In the genomic region with DNA sequence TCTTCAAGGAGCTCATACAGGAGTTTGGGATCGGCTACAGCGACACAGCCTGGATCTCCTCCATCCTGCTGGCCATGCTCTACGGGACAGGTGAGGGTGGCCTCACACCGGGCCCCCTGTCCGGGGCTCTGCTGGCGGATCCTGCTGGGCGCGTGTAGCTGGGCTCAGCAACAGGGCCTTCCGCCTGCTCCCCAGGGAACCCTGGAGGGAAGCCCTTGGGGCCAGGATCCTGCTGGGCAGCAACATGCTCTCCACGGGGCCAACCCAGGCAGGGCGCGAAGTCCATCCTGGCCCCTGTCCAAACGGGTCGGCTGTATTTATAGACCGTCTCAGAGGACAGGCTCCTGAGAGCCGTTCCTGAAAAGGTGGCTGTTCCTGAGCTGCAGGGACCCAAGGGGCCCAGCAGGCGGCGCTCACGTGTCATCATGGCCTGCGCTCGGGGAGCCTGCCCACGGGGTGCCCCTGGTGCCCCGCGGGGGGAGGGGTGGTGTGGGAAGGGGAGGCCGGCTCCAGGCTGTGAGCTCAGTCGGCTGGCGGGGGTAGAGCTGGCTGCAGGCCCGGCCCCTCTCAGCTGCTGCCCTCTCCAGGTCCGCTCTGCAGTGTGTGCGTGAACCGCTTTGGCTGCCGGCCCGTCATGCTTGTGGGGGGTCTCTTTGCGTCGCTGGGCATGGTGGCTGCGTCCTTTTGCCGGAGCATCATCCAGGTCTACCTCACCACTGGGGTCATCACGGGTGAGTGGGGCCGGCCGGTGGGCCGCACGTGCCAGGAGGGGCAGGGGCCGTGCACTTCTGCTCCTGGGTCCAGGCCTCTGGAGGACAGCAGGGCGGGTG, we compare ENCODE assay signal across 8 cellular contexts. TPM values are rescaled to one million over a fixed set of nuclear protein-coding genes. Genes with fewer than 3 reads are reported as not detected.
DNase-seq lines count a peak whose midpoint lies in the region; ATAC-seq and TF ChIP-seq lines count a peak whose summit lies in the region.

No MANE protein-coding gene starts in this region.

- H3K9ac ChIP-seq in mesenchymal stem cell (ENCODE audit: low read length), result no peak overlapping the region

- peak overlapping the region; percentile 7 for H3K4me2 ChIP-seq in mesenchymal stem cell (ENCODE audit: low read length, poor library complexity, severe bottlenecking)

- H2BK15ac ChIP-seq in mesenchymal stem cell (ENCODE audit: low read depth, poor library complexity, severe bottlenecking), result no peak overlapping the region

- H3K79me1 ChIP-seq in mesenchymal stem cell (replicated peaks; ENCODE audit: low read length, poor library complexity, severe bottlenecking), result peaks cover 15% of the 10 kb centered on the region

- intact Hi-C loops in dendritic cell treated with granulocyte-macrophage colony-stimulating factor and Interleukin-4, amounts not matched to agents 40 ng/mL and 50 ng/mL, for 4 days (cut with micrococcal nuclease), result loop anchor here (5.0 to 10.0 kb wide), 2 partner anchors 58 to 86 kb away; no protein-coding TSS in a partner anchor

- peak overlapping the region in 1 of 2 experiments; percentile 44 for H3K18ac ChIP-seq in mesenchymal stem cell (ENCODE audit: low read depth in 1 of 2, low read length in 2 of 2)

- TF ChIP-seq CTCF in GM10266 (IDR thresholded peaks at IDR 0.05; ENCODE audit: control insufficient read depth, insufficient read depth, low read depth, missing control alignments), result peak; percentile 75

- no peak overlapping the region for H3K4ac ChIP-seq in mesenchymal stem cell (ENCODE audit: low read depth in 1 of 2, low read length in 2 of 2)

- peak overlapping the region; percentile 6 for H3K27ac ChIP-seq in mesenchymal stem cell (ENCODE audit: low read length, poor library complexity, severe bottlenecking)

- peaks cover 92% of the 10 kb centered on the region for H3K4me1 Mint-ChIP-seq in dendritic cell treated with granulocyte-macrophage colony-stimulating factor and Interleukin-4, amounts not matched to agents 40 ng/mL and 50 ng/mL, for 4 days (ENCODE audit: low read depth)

- H4K91ac ChIP-seq in mesenchymal stem cell (ENCODE audit: low read length), result no peak overlapping the region

- 65% methylated on average over 43 of the region's 44 CpGs for WGBS in mesenchymal stem cell

- H2AFZ ChIP-seq in mesenchymal stem cell (ENCODE audit: low read depth, low read length), result no peak overlapping the region

- H3K27me3 ChIP-seq in mesenchymal stem cell (ENCODE audit: control insufficient read depth in 1 of 2, insufficient read depth in 1 of 2, low read length in 2 of 2), result no peaks in the 10 kb centered on the region

- H3K4me3 Mint-ChIP-seq in dendritic cell treated with granulocyte-macrophage colony-stimulating factor and Interleukin-4, amounts not matched to agents 40 ng/mL and 50 ng/mL, for 4 days, result peak overlapping the region; percentile 35

- no peak overlapping the region for H2BK120ac ChIP-seq in mesenchymal stem cell (ENCODE audit: low read depth, low read length)

- peaks cover 94% of the 10 kb centered on the region for H3K4me1 ChIP-seq in mesenchymal stem cell (ENCODE audit: control insufficient read depth, insufficient read depth, low read depth, low read length)

- H2AK5ac ChIP-seq in mesenchymal stem cell (ENCODE audit: low read length, severe bottlenecking), result peak overlapping the region; percentile 50

- H3K36me3 ChIP-seq in mesenchymal stem cell (ENCODE audit: control insufficient read depth in 1 of 2, insufficient read depth in 2 of 2, low read depth in 1 of 2, low read length in 2 of 2), result peaks cover 34 to 74% of the 10 kb centered on the region in 2 experiments

- H3K27me3 Mint-ChIP-seq in dendritic cell treated with granulocyte-macrophage colony-stimulating factor and Interleukin-4, amounts not matched to agents 40 ng/mL and 50 ng/mL, for 4 days, result no peaks in the 10 kb centered on the region

- H4K8ac ChIP-seq in mesenchymal stem cell (ENCODE audit: low read length), result peak overlapping the region; percentile 45

- no peak overlapping the region for H3K23ac ChIP-seq in mesenchymal stem cell (ENCODE audit: low read length in 2 of 2)

- no peaks in the 10 kb centered on the region for H3K9me3 ChIP-seq in mesenchymal stem cell (ENCODE audit: control insufficient read depth, low read length)

- ATAC-seq in stimulated activated naive CD8-positive, alpha-beta T cell treated with anti-CD3 and anti-CD28 coated beads, Interleukin-15, Interleukin-2, amounts not matched to agents 100 U/mL and 50 U/mL, for 24 hours, result peak; percentile 9

- no peak overlapping the region for H3K4me3 ChIP-seq in mesenchymal stem cell (ENCODE audit: insufficient read depth in 1 of 2, low read depth in 1 of 2, low read length in 2 of 2)

- no peak overlapping the region for H2BK12ac ChIP-seq in mesenchymal stem cell (ENCODE audit: low read length in 2 of 2)

- DNase-seq in GM10266 (ENCODE audit: extremely low spot score) (no peak), NCI-H2107 (lab: John Stamatoyannopoulos, UW) (peak; percentile 49), mesenchymal stem cell (peak; percentile 64), EL (no peak), OCI-M2 (lab: John Stamatoyannopoulos, UW; ENCODE audit: unreplicated experiment) (no peak)
- DNase-seq in activated CD4-positive, alpha-beta T cell treated with anti-CD3 and anti-CD28 coated beads, Interleukin-2, amount 50 U/mL, for 24 hours (ENCODE audit: low read depth in 1 of 2, low spot score in 1 of 2), result peak; percentile 61 to 65
- peak; percentile 75 for DNase-seq in stimulated activated naive CD8-positive, alpha-beta T cell treated with anti-CD3 and anti-CD28 coated beads, Interleukin-15, Interleukin-2, amounts not matched to agents 100 U/mL and 50 U/mL, for 24 hours

- peaks cover 95% of the 10 kb centered on the region for H3K36me3 Mint-ChIP-seq in dendritic cell treated with granulocyte-macrophage colony-stimulating factor and Interleukin-4, amounts not matched to agents 40 ng/mL and 50 ng/mL, for 4 days (ENCODE audit: low read depth)

- no peak overlapping the region for H3K14ac ChIP-seq in mesenchymal stem cell (ENCODE audit: low read length in 2 of 2)

- peak overlapping the region; percentile 60 for H3K27ac Mint-ChIP-seq in dendritic cell treated with granulocyte-macrophage colony-stimulating factor and Interleukin-4, amounts not matched to agents 40 ng/mL and 50 ng/mL, for 4 days

- H3K9me3 Mint-ChIP-seq in dendritic cell treated with granulocyte-macrophage colony-stimulating factor and Interleukin-4, amounts not matched to agents 40 ng/mL and 50 ng/mL, for 4 days, result no peaks in the 10 kb centered on the region

- H2BK5ac ChIP-seq in mesenchymal stem cell (ENCODE audit: low read depth, low read length, poor library complexity, severe bottlenecking), result no peak overlapping the region

RNA-seq across cellular contexts. Expression of a gene that starts 7.5 kb away (rescaled TPM):
- polyA plus RNA-seq in mesenchymal stem cell (2013, experiment 1 of 2), result 217 TPM
- 200 TPM for polyA plus RNA-seq in mesenchymal stem cell (2013, experiment 2 of 2)

RNA-seq across cellular contexts. Expression of a gene that starts 23.7 kb away (rescaled TPM):
- 20.2 TPM for polyA plus RNA-seq in mesenchymal stem cell (2013, experiment 1 of 2)
- polyA plus RNA-seq in mesenchymal stem cell (2013, experiment 2 of 2), result 19.0 TPM

RNA-seq across cellular contexts. Expression of a gene that starts 37.1 kb away (rescaled TPM):
- polyA plus RNA-seq in mesenchymal stem cell (2013, experiment 1 of 2), result 100 TPM
- polyA plus RNA-seq in mesenchymal stem cell (2013, experiment 2 of 2), result 98.8 TPM

Comparison
In these comparisons a context has a peak if more than half of its experiments do, and no peak if none do; other contexts are left out.
1. DNase-seq: peak in NCI-H2107 (single experiment), activated CD4-positive, alpha-beta T cell treated with anti-CD3 and anti-CD28 coated beads, Interleukin-2, amount 50 U/mL, for 24 hours (2 of 2), mesenchymal stem cell (single experiment) and stimulated activated naive CD8-positive, alpha-beta T cell treated with anti-CD3 and anti-CD28 coated beads, Interleukin-15, Interleukin-2, amounts not matched to agents 100 U/mL and 50 U/mL, for 24 hours (single experiment); none in GM10266 (single experiment), EL (single experiment) and OCI-M2 (single experiment).